Comparison of ENCODE assay signal across 27 cellular contexts in genomic region chr3:155453512-155453911, GRCh38.
"Had no signal": no experiment of that assay in that cellular context is flagged by ENCODE, and none has a peak within 500 bp of the region (broad histone marks: within the 10 kb centered on the region; RNA-seq: fewer than 3 reads in every experiment).

No MANE protein-coding gene starts in this region.

- H3K36me3 ChIP-seq: heart right ventricle, lower lobe of right lung, ovary, right lobe of liver, suprapubic skin, transverse colon, vagina had no signal

- H3K9me3 ChIP-seq: heart right ventricle, lower lobe of right lung, ovary, right lobe of liver, suprapubic skin, transverse colon, vagina had no signal

- H3K4me3 Mint-ChIP-seq: naive thymus-derived CD8-positive, alpha-beta T cell; nephron progenitor cell; stimulated activated naive CD8-positive, alpha-beta T cell treated with anti-CD3 and anti-CD28 coated beads, Interleukin-15, amount 100 ng/mL, for 72 hours had no signal

- H3K36me3 Mint-ChIP-seq: naive thymus-derived CD8-positive, alpha-beta T cell had no signal

- H3K27ac Mint-ChIP-seq: naive thymus-derived CD8-positive, alpha-beta T cell; nephron progenitor cell; progenitor cell of endocrine pancreas; stimulated activated naive CD8-positive, alpha-beta T cell treated with anti-CD3 and anti-CD28 coated beads, Interleukin-15, amount 100 ng/mL, for 72 hours had no signal

- H3K27me3 Mint-ChIP-seq: progenitor cell of endocrine pancreas; stimulated activated naive CD8-positive, alpha-beta T cell treated with anti-CD3 and anti-CD28 coated beads, Interleukin-15, amount 100 ng/mL, for 72 hours had no signal

- H3K4me3 ChIP-seq: dorsolateral prefrontal cortex, heart right ventricle, lower lobe of right lung, ovary, right lobe of liver, smooth muscle cell, suprapubic skin, transverse colon, vagina had no signal

- ATAC-seq: esophagus mucosa; heart right ventricle; left ventricle myocardium superior; lower lobe of right lung; naive thymus-derived CD8-positive, alpha-beta T cell; right lobe of liver; stimulated activated naive CD8-positive, alpha-beta T cell treated with anti-CD3 and anti-CD28 coated beads, Interleukin-15, amount 100 ng/mL, for 72 hours had no signal

- H3K27ac ChIP-seq: dorsolateral prefrontal cortex, epithelial cell of prostate, heart right ventricle, lower lobe of right lung, ovary, right lobe of liver, suprapubic skin, transverse colon, vagina had no signal

- H3K9me3 Mint-ChIP-seq: nephron progenitor cell; stimulated activated naive CD8-positive, alpha-beta T cell treated with anti-CD3 and anti-CD28 coated beads, Interleukin-15, amount 100 ng/mL, for 72 hours had no signal

- DNase-seq: dorsolateral prefrontal cortex; effector CD4-positive, alpha-beta T cell; foreskin fibroblast; glutamatergic neuron; heart right ventricle; hippocampal formation; islet precursor cell; left ventricle myocardium superior; lower lobe of right lung; naive thymus-derived CD8-positive, alpha-beta T cell; nephron progenitor cell; nucleus accumbens; ovary; right lobe of liver; stimulated activated CD4-positive, alpha-beta T cell treated with anti-CD3 and anti-CD28 coated beads, Interleukin-12 subunit alpha, Interleukin-12 subunit beta, amount 100 ng/mL, for 4 hours; stimulated activated CD4-positive, alpha-beta T cell treated with anti-CD3 and anti-CD28 coated beads, Interleukin-1b, Interleukin-23, amount 100 ng/mL, for 48 hours; stimulated activated CD4-positive, alpha-beta T cell treated with anti-CD3 and anti-CD28 coated beads, Interleukin-4, amount 100 ng/mL, for 1 hour; stimulated activated CD8-positive, alpha-beta memory T cell treated with anti-CD3 and anti-CD28 coated beads, Interleukin-4, amount 100 ng/mL, for 48 hours; stimulated activated naive CD4-positive, alpha-beta T cell; stimulated activated naive CD8-positive, alpha-beta T cell treated with anti-CD3 and anti-CD28 coated beads, Interleukin-15, amount 100 ng/mL, for 72 hours; transverse colon had no signal

- H3K27me3 ChIP-seq: heart right ventricle, ovary, right lobe of liver, suprapubic skin, transverse colon, vagina had no signal

- H3K4me1 ChIP-seq: lower lobe of right lung, right lobe of liver, suprapubic skin, transverse colon, vagina had no signal

- H3K4me1 Mint-ChIP-seq: stimulated activated naive CD8-positive, alpha-beta T cell treated with anti-CD3 and anti-CD28 coated beads, Interleukin-15, amount 100 ng/mL, for 72 hours had no signal
